1 cellular context compared by ENCODE assay signal in the genomic region with DNA sequence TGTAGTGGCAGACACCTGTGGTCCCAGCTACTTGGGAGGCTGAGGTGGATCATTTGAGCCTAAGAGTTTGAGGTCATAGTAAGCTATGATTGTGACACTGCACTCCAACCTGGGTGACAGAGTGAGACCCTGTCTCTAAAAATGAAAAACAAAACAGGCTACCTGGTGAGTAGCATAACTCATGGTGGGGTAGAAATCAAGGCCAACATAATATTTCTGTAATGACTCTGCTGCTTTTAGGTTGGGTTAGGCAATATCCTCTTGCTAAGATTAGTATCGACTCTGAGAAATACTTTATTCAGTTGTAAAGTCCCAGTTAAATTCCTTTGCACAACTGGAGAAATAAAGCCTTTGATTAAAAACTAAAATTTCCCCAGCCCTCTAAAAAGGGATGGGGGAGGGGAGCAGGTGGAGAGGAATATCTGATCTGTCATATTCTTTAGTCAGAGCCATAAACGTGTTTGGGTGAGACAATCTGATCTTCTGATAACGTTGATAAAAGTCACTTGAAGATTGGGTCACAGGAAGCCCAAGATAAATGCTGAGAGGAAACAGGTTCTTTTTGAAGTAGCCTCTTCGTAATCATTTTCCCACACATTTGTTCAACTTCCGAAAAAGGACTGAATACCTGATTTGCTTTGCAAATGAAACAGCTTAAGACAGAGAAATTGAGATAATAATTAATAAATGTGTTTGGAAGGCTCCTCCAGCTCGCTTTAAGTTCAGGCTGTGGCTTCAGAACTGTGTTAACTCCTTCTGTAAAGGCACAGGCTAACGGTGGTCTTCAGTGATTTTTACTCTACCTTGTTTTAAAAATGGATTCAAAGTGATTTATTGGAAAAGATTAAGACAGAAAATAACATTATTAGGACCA.
A peak's percentile ranks its signal among the peaks of the same experiment; 100 is the strongest.
TF ChIP-seq lines count a peak whose summit lies in the region.

No MANE protein-coding gene starts in this region.

TF ChIP-seq in K562, 482 proteins besides CTCF, POLR2A, EP300 and RAD21 (continues in another document):
- TF ChIP-seq ARID1B (IDR thresholded peaks at IDR 0.05) = peak; percentile 44; the same call in 1 of the 2 replicates
- TF ChIP-seq ZBTB7A (IDR thresholded peaks at IDR 0.05; ENCODE audit: borderline replicate concordance, control insufficient read depth, low read depth, low read length) = no peak
- no peak for TF ChIP-seq ZNF551 (CRISPR knock-in tag; IDR thresholded peaks at IDR 0.05)
- no peak for TF ChIP-seq ZNF3 (CRISPR knock-in tag; IDR thresholded peaks at IDR 0.05)
- TF ChIP-seq TAL1 (IDR thresholded peaks at IDR 0.05) = 0 out of 2 replicates have a peak, but pooled peaks have one; percentile 20
- no peak for TF ChIP-seq MLX (CRISPR knock-in tag; conservative IDR thresholded peaks at IDR 0.05)
- no peak for TF ChIP-seq KLF6 (CRISPR knock-in tag; IDR thresholded peaks at IDR 0.05; ENCODE audit: borderline replicate concordance)
- TF ChIP-seq RBM25 (IDR thresholded peaks at IDR 0.05; ENCODE audit: low read depth, low read length, severe bottlenecking) = no peak
- no peak for TF ChIP-seq CEBPG (CRISPR knock-in tag; IDR thresholded peaks at IDR 0.05)
- TF ChIP-seq CEBPG (tag; conservative IDR thresholded peaks at IDR 0.05 in 1 of 2, IDR thresholded peaks at IDR 0.05 in 1 of 2) = peak in 1 of 2 experiments; percentile 47; a peak in 3 of 4 replicates
- TF ChIP-seq ZNF644 (tag; IDR thresholded peaks at IDR 0.05; ENCODE audit: low read depth) = no peak
- TF ChIP-seq COPS2 (conservative IDR thresholded peaks at IDR 0.05) = no peak
- TF ChIP-seq, protein P1, sequence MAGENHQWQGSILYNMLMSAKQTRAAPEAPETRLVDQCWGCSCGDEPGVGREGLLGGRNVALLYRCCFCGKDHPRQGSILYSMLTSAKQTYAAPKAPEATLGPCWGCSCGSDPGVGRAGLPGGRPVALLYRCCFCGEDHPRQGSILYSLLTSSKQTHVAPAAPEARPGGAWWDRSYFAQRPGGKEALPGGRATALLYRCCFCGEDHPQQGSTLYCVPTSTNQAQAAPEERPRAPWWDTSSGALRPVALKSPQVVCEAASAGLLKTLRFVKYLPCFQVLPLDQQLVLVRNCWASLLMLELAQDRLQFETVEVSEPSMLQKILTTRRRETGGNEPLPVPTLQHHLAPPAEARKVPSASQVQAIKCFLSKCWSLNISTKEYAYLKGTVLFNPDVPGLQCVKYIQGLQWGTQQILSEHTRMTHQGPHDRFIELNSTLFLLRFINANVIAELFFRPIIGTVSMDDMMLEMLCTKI (IDR thresholded peaks at IDR 0.05; ENCODE audit: partially characterized antibody) = no peak
- peak in 1 of 2 experiments; percentile 44; a peak in 1 of 4 replicates for TF ChIP-seq TBL1XR1 (IDR thresholded peaks at IDR 0.05; ENCODE audit: low read length in 2 of 2)
- no peak for TF ChIP-seq NFE2 (IDR thresholded peaks at IDR 0.05; ENCODE audit: low read depth)
- no peak for TF ChIP-seq ATF3 (IDR thresholded peaks at IDR 0.05)
- no peak for TF ChIP-seq ATF3 (CRISPR knock-in tag; conservative IDR thresholded peaks at IDR 0.05)
- TF ChIP-seq ZNF165 (CRISPR knock-in tag; IDR thresholded peaks at IDR 0.05; ENCODE audit: borderline replicate concordance) = no peak
- no peak for TF ChIP-seq SMC3 (conservative IDR thresholded peaks at IDR 0.05; ENCODE audit: insufficient read depth, low read depth, low read length)
- TF ChIP-seq ZNF384 (IDR thresholded peaks at IDR 0.05; ENCODE audit: low read depth, low read length) = no peak
- no peak for TF ChIP-seq STAG1 (CRISPR knock-in tag; IDR thresholded peaks at IDR 0.05; ENCODE audit: borderline replicate concordance)
- no peak for TF ChIP-seq XRCC5 (IDR thresholded peaks at IDR 0.05; ENCODE audit: low read depth, low read length)
- no peak for TF ChIP-seq SP2 (IDR thresholded peaks at IDR 0.05; ENCODE audit: extremely low read depth, low read depth, low read length, poor library complexity, severe bottlenecking)
- no peak for TF ChIP-seq MEF2A (IDR thresholded peaks at IDR 0.05; ENCODE audit: control insufficient read depth, low read depth, low read length)
- no peak for TF ChIP-seq SIN3B (IDR thresholded peaks at IDR 0.05; ENCODE audit: low read depth)
- TF ChIP-seq MCM3 (IDR thresholded peaks at IDR 0.05) = no peak
- peak; percentile 34; the same call in 1 of the 2 replicates for TF ChIP-seq CBFA2T2 (conservative IDR thresholded peaks at IDR 0.05)
- TF ChIP-seq FOXM1 (IDR thresholded peaks at IDR 0.05; ENCODE audit: low read depth) = 0 out of 2 replicates have a peak, but pooled peaks have one; percentile 31
- TF ChIP-seq FOXM1 (CRISPR knock-in tag; IDR thresholded peaks at IDR 0.05; ENCODE audit: low read depth) = no peak
- TF ChIP-seq ZNF133 (CRISPR knock-in tag; IDR thresholded peaks at IDR 0.05) = no peak
- TF ChIP-seq FOSL1 (tag; conservative IDR thresholded peaks at IDR 0.05) = peak; percentile 32; the same call in 1 of the 2 replicates
- no peak for TF ChIP-seq NCOA4 (IDR thresholded peaks at IDR 0.05; ENCODE audit: partially characterized antibody)
- peak; percentile 41; the same call in 1 of the 2 replicates for TF ChIP-seq CEBPB (tag; IDR thresholded peaks at IDR 0.05)
- no peak for TF ChIP-seq SIN3A (IDR thresholded peaks at IDR 0.05; ENCODE audit: borderline replicate concordance in 2 of 2, control insufficient read depth in 1 of 2, low read depth in 2 of 2, low read length in 2 of 2)
- no peak for TF ChIP-seq JUN (IDR thresholded peaks at IDR 0.05; ENCODE audit: borderline replicate concordance, low read depth, low read length)
- no peak for TF ChIP-seq JUN (CRISPR knock-in tag; IDR thresholded peaks at IDR 0.05; ENCODE audit: borderline replicate concordance)
- no peak for TF ChIP-seq NUFIP1 (IDR thresholded peaks at IDR 0.05; ENCODE audit: partially characterized antibody)
- no peak for TF ChIP-seq ZBTB43 (CRISPR knock-in tag; IDR thresholded peaks at IDR 0.05)
- TF ChIP-seq SMAD3 (CRISPR knock-in tag; conservative IDR thresholded peaks at IDR 0.05) = no peak
- no peak for TF ChIP-seq HDAC1 (IDR thresholded peaks at IDR 0.05)
- 0 out of 2 replicates have a peak, but pooled peaks have one; percentile 16 for TF ChIP-seq ATF7 (IDR thresholded peaks at IDR 0.05)
- TF ChIP-seq ZNF146 (CRISPR knock-in tag; IDR thresholded peaks at IDR 0.05; ENCODE audit: unreplicated experiment) = no peak
- TF ChIP-seq SMAD4 (CRISPR knock-in tag; conservative IDR thresholded peaks at IDR 0.05) = no peak
- TF ChIP-seq SOX6 (IDR thresholded peaks at IDR 0.05) = peak; percentile 73
- TF ChIP-seq ZNF318 (IDR thresholded peaks at IDR 0.05; ENCODE audit: borderline replicate concordance in 1 of 2, low read depth in 1 of 2) = no peak
- no peak for TF ChIP-seq CREM (IDR thresholded peaks at IDR 0.05; ENCODE audit: low read depth)
- TF ChIP-seq HDAC2 (IDR thresholded peaks at IDR 0.05) = no peak
- TF ChIP-seq NR2F6 (CRISPR knock-in tag; IDR thresholded peaks at IDR 0.05) = no peak
- no peak for TF ChIP-seq NCOA1 (IDR thresholded peaks at IDR 0.05; ENCODE audit: low read depth)
- TF ChIP-seq, protein P2, sequence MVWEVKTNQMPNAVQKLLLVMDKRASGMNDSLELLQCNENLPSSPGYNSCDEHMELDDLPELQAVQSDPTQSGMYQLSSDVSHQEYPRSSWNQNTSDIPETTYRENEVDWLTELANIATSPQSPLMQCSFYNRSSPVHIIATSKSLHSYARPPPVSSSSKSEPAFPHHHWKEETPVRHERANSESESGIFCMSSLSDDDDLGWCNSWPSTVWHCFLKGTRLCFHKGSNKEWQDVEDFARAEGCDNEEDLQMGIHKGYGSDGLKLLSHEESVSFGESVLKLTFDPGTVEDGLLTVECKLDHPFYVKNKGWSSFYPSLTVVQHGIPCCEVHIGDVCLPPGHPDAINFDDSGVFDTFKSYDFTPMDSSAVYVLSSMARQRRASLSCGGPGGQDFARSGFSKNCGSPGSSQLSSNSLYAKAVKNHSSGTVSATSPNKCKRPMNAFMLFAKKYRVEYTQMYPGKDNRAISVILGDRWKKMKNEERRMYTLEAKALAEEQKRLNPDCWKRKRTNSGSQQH (CRISPR knock-in tag; IDR thresholded peaks at IDR 0.05) = no peak
- peak; percentile 38; the same call in 1 of the 2 replicates for TF ChIP-seq DPF2 (IDR thresholded peaks at IDR 0.05)
- TF ChIP-seq DNMT1 (IDR thresholded peaks at IDR 0.05) = no peak
- TF ChIP-seq TBP (optimal IDR thresholded peaks at IDR 0.05; ENCODE audit: low read depth, low read length) = no peak
- TF ChIP-seq SAFB (IDR thresholded peaks at IDR 0.05; ENCODE audit: borderline replicate concordance, low read depth, low read length) = no peak
- TF ChIP-seq, protein P3, sequence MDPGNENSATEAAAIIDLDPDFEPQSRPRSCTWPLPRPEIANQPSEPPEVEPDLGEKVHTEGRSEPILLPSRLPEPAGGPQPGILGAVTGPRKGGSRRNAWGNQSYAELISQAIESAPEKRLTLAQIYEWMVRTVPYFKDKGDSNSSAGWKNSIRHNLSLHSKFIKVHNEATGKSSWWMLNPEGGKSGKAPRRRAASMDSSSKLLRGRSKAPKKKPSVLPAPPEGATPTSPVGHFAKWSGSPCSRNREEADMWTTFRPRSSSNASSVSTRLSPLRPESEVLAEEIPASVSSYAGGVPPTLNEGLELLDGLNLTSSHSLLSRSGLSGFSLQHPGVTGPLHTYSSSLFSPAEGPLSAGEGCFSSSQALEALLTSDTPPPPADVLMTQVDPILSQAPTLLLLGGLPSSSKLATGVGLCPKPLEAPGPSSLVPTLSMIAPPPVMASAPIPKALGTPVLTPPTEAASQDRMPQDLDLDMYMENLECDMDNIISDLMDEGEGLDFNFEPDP (CRISPR knock-in tag; IDR thresholded peaks at IDR 0.05) = no peak
- TF ChIP-seq IRF2 (CRISPR knock-in tag; IDR thresholded peaks at IDR 0.05) = no peak
- no peak for TF ChIP-seq HMG20B (CRISPR knock-in tag; IDR thresholded peaks at IDR 0.05)
